31 cellular contexts compared by ENCODE assay signal in the genomic region with DNA sequence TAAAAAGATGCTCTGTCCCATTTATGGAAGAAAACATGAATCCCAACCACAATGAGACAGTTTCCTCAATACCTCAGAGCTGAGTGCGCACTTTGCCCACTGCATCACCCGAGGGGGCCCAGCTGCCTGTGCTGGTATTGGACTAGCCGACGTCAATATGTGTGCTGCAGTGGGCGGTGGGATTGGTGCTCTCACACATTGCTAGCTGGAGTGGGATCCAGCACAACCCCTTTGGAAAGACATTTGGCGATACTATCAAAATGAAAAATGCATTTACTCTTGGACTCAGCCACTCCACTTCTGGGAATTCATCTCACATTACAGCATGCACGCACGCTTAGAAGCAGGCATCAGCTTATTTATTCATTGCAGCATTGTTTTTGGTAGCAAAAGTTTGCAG.
A peak's percentile ranks its signal among the peaks of the same experiment; 100 is the strongest.
DNase-seq lines count a peak whose midpoint lies in the region; ATAC-seq and TF ChIP-seq lines count a peak whose summit lies in the region.
"Had no signal": no experiment of that assay in that cellular context is flagged by ENCODE, and none has a peak within 500 bp of the region (broad histone marks: within the 10 kb centered on the region; RNA-seq: fewer than 3 reads in every experiment).

No MANE protein-coding gene starts in this region.

- H3K9ac ChIP-seq in colonic mucosa (ENCODE audit: low read depth in 2 of 2, low read length in 2 of 2) (no peak overlapping the region), mucosa of rectum (ENCODE audit: low read depth in 1 of 2, low read length in 2 of 2) (no peak overlapping the region)
- H3K9ac ChIP-seq: parathyroid adenoma had no signal

- intact Hi-C loops in cardiac septum (cut with DNase I), result no loop called here
- intact Hi-C loops in left ventricle myocardium superior (cut with micrococcal nuclease), result no loop called here
- intact Hi-C loops in colonic mucosa (cut with DNase I), result no loop called here

- in situ Hi-C loops in GM13976 (cut with MboI; ENCODE audit: low sequenced_read_pairs, unreplicated experiment), result no loop called here

- peak overlapping the region; percentile 9 for H3K27ac ChIP-seq in colonic mucosa
- H3K27ac ChIP-seq in mucosa of rectum (ENCODE audit: low read depth in 2 of 2, low read length in 2 of 2), result peak overlapping the region; percentile 52 to 72
- H3K27ac ChIP-seq: coronary artery, parathyroid adenoma, PC-9, suprapubic skin had no signal

- no peaks in the 10 kb centered on the region for H3K27me3 ChIP-seq in colonic mucosa
- no peaks in the 10 kb centered on the region for H3K27me3 ChIP-seq in mucosa of rectum (ENCODE audit: control insufficient read depth in 2 of 2, insufficient read depth in 2 of 2, low read length in 2 of 2)

- H3K4me3 ChIP-seq in colonic mucosa, result no peak overlapping the region
- no peak overlapping the region for H3K4me3 ChIP-seq in mucosa of rectum (ENCODE audit: low read length in 2 of 2)
- H3K4me3 ChIP-seq: coronary artery, PC-9, suprapubic skin had no signal

- H3K4me1 ChIP-seq in colonic mucosa, result no peaks in the 10 kb centered on the region
- H3K4me1 ChIP-seq in mucosa of rectum (ENCODE audit: control insufficient read depth in 2 of 2, insufficient read depth in 2 of 2, low read length in 2 of 2), result peaks cover 2 to 4% of the 10 kb centered on the region in 2 donors
- H3K4me1 ChIP-seq: parathyroid adenoma, suprapubic skin had no signal

- TF ChIP-seq CTCF in colonic mucosa (IDR thresholded peaks at IDR 0.05) (no peak), GM13976 (IDR thresholded peaks at IDR 0.05; ENCODE audit: borderline replicate concordance, control extremely low read depth, extremely low read depth, insufficient read depth, missing control alignments) (no peak)

- ATAC-seq in left ventricle myocardium superior, result no peak
- ATAC-seq: effector memory CD8-positive, alpha-beta T cell; esophagus mucosa; stimulated activated memory B cell treated with anti-CD40 and anti-IgM and Interleukin-4, amounts not matched to agents 10 μg/mL and 1 μg/mL and 100 μg/mL, for 72 hours had no signal

- peak; percentile 50 for DNase-seq in cardiac septum (ENCODE audit: low spot score)
- DNase-seq in left ventricle myocardium superior, result no peak
- DNase-seq in colonic mucosa, result no peak
- no peak for DNase-seq in stimulated activated naive CD4-positive, alpha-beta T cell treated with Interleukin-2 at 50 U/mL for 16 hours (lab: John Stamatoyannopoulos, UW)
- no peak for DNase-seq in mucosa of gallbladder (ENCODE audit: low spot score)
- no peak for DNase-seq in GM13976 (ENCODE audit: low spot score)
- DNase-seq in NCI-H69 (lab: John Stamatoyannopoulos, UW), result no peak
- DNase-seq: 8988T; activated CD4-positive, alpha-beta T cell treated with anti-CD3 and anti-CD28 coated beads for 48 hours; activated naive CD4-positive, alpha-beta T cell treated with anti-CD3 and anti-CD28 coated beads for 36 hours; activated T-cell treated with anti-CD3 and anti-CD28 coated beads, Interleukin-2, amount 50 U/mL, for 48 hours; amniotic stem cell; DMS153; effector memory CD8-positive, alpha-beta T cell; H7; midbrain; NCI-H1092; NCI-H187; NCI-H2171 treated with DMSO at 0.1 percent for 48 hours; NCI-H524 treated with DMSO at 0.1 percent for 48 hours; nephron progenitor cell; NK-92 treated with Interleukin-12 subunit alpha and Interleukin-12 subunit beta, amount 100 ng/mL, for 24 hours; PC-9; SHP77; stimulated activated CD4-positive, alpha-beta T cell treated with anti-CD3 and anti-CD28 coated beads, Interleukin-4, amount 100 ng/mL, for 24 hours had no signal

- H3K36me3 ChIP-seq in colonic mucosa, result no peaks in the 10 kb centered on the region
- H3K36me3 ChIP-seq in mucosa of rectum (ENCODE audit: control insufficient read depth in 2 of 2, insufficient read depth in 2 of 2, low read length in 2 of 2), result no peaks in the 10 kb centered on the region
- H3K36me3 ChIP-seq: suprapubic skin had no signal

- no peaks in the 10 kb centered on the region for H3K9me3 ChIP-seq in colonic mucosa
- H3K9me3 ChIP-seq in mucosa of rectum (ENCODE audit: control insufficient read depth in 2 of 2, low read length in 2 of 2), result no peaks in the 10 kb centered on the region
- H3K9me3 ChIP-seq: suprapubic skin had no signal
